32 cellular contexts compared by ENCODE assay signal in the genomic region with DNA sequence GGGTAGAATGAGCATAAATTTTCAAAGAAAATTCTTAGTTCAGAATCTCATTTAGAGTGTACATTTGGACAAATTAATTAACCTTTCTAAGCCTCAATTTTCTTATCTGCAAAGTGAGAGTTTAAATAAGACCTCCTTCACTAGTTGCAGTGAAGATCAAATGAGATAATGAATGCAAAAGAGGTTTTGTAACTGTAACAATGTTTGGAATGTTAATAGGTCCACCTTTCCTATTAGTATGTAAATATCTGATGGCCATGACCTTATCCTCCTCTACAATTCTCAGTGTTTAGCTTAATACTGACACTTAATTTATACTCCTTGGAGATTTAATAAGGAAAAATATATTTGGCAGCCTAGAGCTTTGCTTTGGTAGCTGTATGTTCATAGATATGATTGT.
"Had no signal": no experiment of that assay in that cellular context is flagged by ENCODE, and none has a peak within 500 bp of the region (broad histone marks: within the 10 kb centered on the region; RNA-seq: fewer than 3 reads in every experiment).

No MANE protein-coding gene starts in this region.

- H3K4me1 Mint-ChIP-seq: activated CD4-positive, alpha-beta T cell treated with anti-CD3 and anti-CD28 coated beads for 36 hours; activated CD4-positive, alpha-beta T cell treated with anti-CD3 and anti-CD28 coated beads, Interleukin-2, amount 10 ng/mL, durations not matched to agents 7 days and 5 days; activated naive CD4-positive, alpha-beta T cell treated with anti-CD3 and anti-CD28 coated beads, Interleukin-2, amount 10 ng/mL, durations not matched to agents 7 days and 5 days; activated naive CD8-positive, alpha-beta T cell treated with anti-CD3 and anti-CD28 coated beads, Interleukin-2, amount 50 U/mL, for 24 hours; brain had no signal

- DNase-seq: activated CD4-positive, alpha-beta memory T cell treated with anti-CD3 and anti-CD28 coated beads for 36 hours; activated CD4-positive, alpha-beta T cell treated with anti-CD3 and anti-CD28 coated beads for 36 hours; activated CD4-positive, alpha-beta T cell treated with anti-CD3 and anti-CD28 coated beads, Interleukin-2, amount 10 ng/mL, durations not matched to agents 7 days and 5 days; activated CD8-positive, alpha-beta memory T cell treated with anti-CD3 and anti-CD28 coated beads, Interleukin-2, amount 50 U/mL, for 4 hours; activated effector memory CD4-positive, alpha-beta T cell treated with Interleukin-2 at 50 U/mL for 16 hours; activated naive CD4-positive, alpha-beta T cell treated with anti-CD3 and anti-CD28 coated beads, Interleukin-2, amount 10 ng/mL, durations not matched to agents 7 days and 5 days; activated naive CD8-positive, alpha-beta T cell treated with anti-CD3 and anti-CD28 coated beads, Interleukin-2, amount 50 U/mL, for 24 hours; activated T-cell treated with anti-CD3 and anti-CD28 coated beads for 4 hours; activated T-cell treated with anti-CD3 and anti-CD28 coated beads, Interleukin-2, amount 50 U/mL, for 48 hours; anterior cingulate cortex; caudate nucleus; cerebellar nuclear complex; MM.1S; NCI-H1092 treated with DMSO at 0.1 percent for 48 hours; NCI-H1417; NCI-H146; NCI-H187; NCI-H2029 treated with DMSO at 0.1 percent for 48 hours; NCI-H2107; NCI-H2171; NCI-H510A; NCI-H526; NCI-H748 treated with DMSO at 0.1 percent for 48 hours; NK-92 treated with Interleukin-12 subunit alpha and Interleukin-12 subunit beta, amount 100 ng/mL, for 24 hours; SHP77; SJCRH30; T1000 had no signal

- H3K27ac Mint-ChIP-seq: activated CD4-positive, alpha-beta memory T cell treated with anti-CD3 and anti-CD28 coated beads for 36 hours; activated CD4-positive, alpha-beta T cell treated with anti-CD3 and anti-CD28 coated beads for 36 hours; activated CD4-positive, alpha-beta T cell treated with anti-CD3 and anti-CD28 coated beads, Interleukin-2, amount 10 ng/mL, durations not matched to agents 7 days and 5 days; activated naive CD4-positive, alpha-beta T cell treated with anti-CD3 and anti-CD28 coated beads, Interleukin-2, amount 10 ng/mL, durations not matched to agents 7 days and 5 days; activated naive CD8-positive, alpha-beta T cell; activated naive CD8-positive, alpha-beta T cell treated with anti-CD3 and anti-CD28 coated beads, Interleukin-2, amount 50 U/mL, for 24 hours; brain had no signal

- H3K4me1 ChIP-seq: SJCRH30 had no signal

- H3K4me3 Mint-ChIP-seq: activated CD4-positive, alpha-beta memory T cell treated with anti-CD3 and anti-CD28 coated beads for 36 hours; activated CD4-positive, alpha-beta T cell treated with anti-CD3 and anti-CD28 coated beads for 36 hours; activated CD4-positive, alpha-beta T cell treated with anti-CD3 and anti-CD28 coated beads, Interleukin-2, amount 10 ng/mL, durations not matched to agents 7 days and 5 days; activated naive CD4-positive, alpha-beta T cell treated with anti-CD3 and anti-CD28 coated beads, Interleukin-2, amount 10 ng/mL, durations not matched to agents 7 days and 5 days; activated naive CD8-positive, alpha-beta T cell; activated naive CD8-positive, alpha-beta T cell treated with anti-CD3 and anti-CD28 coated beads, Interleukin-2, amount 50 U/mL, for 24 hours; brain had no signal

- H3K27me3 ChIP-seq: SJCRH30 had no signal

- H3K4me3 ChIP-seq: SJCRH30, SK-N-MC had no signal

- H3K27ac ChIP-seq: SJCRH30, SK-N-MC had no signal

- H3K27me3 Mint-ChIP-seq: activated CD4-positive, alpha-beta memory T cell treated with anti-CD3 and anti-CD28 coated beads for 36 hours; activated CD4-positive, alpha-beta T cell treated with anti-CD3 and anti-CD28 coated beads for 36 hours; activated CD4-positive, alpha-beta T cell treated with anti-CD3 and anti-CD28 coated beads, Interleukin-2, amount 10 ng/mL, durations not matched to agents 7 days and 5 days; activated naive CD4-positive, alpha-beta T cell treated with anti-CD3 and anti-CD28 coated beads, Interleukin-2, amount 10 ng/mL, durations not matched to agents 7 days and 5 days; activated naive CD8-positive, alpha-beta T cell; activated naive CD8-positive, alpha-beta T cell treated with anti-CD3 and anti-CD28 coated beads, Interleukin-2, amount 50 U/mL, for 24 hours had no signal

- H3K9me3 ChIP-seq: SJCRH30 had no signal

- H3K36me3 Mint-ChIP-seq: activated CD4-positive, alpha-beta memory T cell treated with anti-CD3 and anti-CD28 coated beads for 36 hours; activated naive CD4-positive, alpha-beta T cell treated with anti-CD3 and anti-CD28 coated beads, Interleukin-2, amount 10 ng/mL, durations not matched to agents 7 days and 5 days; activated naive CD8-positive, alpha-beta T cell; brain had no signal

- ATAC-seq: activated CD4-positive, alpha-beta T cell treated with anti-CD3 and anti-CD28 coated beads for 36 hours; activated CD4-positive, CD25-positive, alpha-beta regulatory T cell treated with anti-CD3 and anti-CD28 coated beads, Interleukin-2, amount 50 U/mL, for 24 hours; activated naive CD8-positive, alpha-beta T cell treated with anti-CD3 and anti-CD28 coated beads, Interleukin-2, amount 50 U/mL, for 24 hours; Panc1 had no signal

- H3K36me3 ChIP-seq: SJCRH30 had no signal
